ENCODE assay signal across 17 cellular contexts in genomic region chr5:143080407-143080806, GRCh38.
"Had no signal": no experiment of that assay in that cellular context is flagged by ENCODE, and none has a peak within 500 bp of the region (broad histone marks: within the 10 kb centered on the region; RNA-seq: fewer than 3 reads in every experiment).

No MANE protein-coding gene starts in this region.

- H3K9me3 Mint-ChIP-seq: dendritic cell treated with granulocyte-macrophage colony-stimulating factor and Interleukin-4, amounts not matched to agents 40 ng/mL and 50 ng/mL, for 4 days; effector memory CD8-positive, alpha-beta T cell; memory B cell; neural crest cell had no signal

- H3K9me3 ChIP-seq: esophagus muscularis mucosa, gastrocnemius medialis, heart right ventricle, left ventricle myocardium inferior, lower lobe of right lung, tibial artery had no signal

- H3K4me1 Mint-ChIP-seq: memory B cell, neural crest cell had no signal

- DNase-seq: effector memory CD8-positive, alpha-beta T cell; gastrocnemius medialis; heart right ventricle; hypothalamus; islet precursor cell; left ventricle myocardium inferior; lower lobe of right lung; naive thymus-derived CD4-positive, alpha-beta T cell; posterior cingulate gyrus; stimulated activated naive CD4-positive, alpha-beta T cell treated with Interleukin-2 at 50 U/mL for 16 hours; tibial artery had no signal

- H3K27ac Mint-ChIP-seq: dendritic cell treated with granulocyte-macrophage colony-stimulating factor and Interleukin-4, amounts not matched to agents 40 ng/mL and 50 ng/mL, for 4 days; memory B cell had no signal

- H3K27me3 Mint-ChIP-seq: dendritic cell treated with granulocyte-macrophage colony-stimulating factor and Interleukin-4, amounts not matched to agents 40 ng/mL and 50 ng/mL, for 4 days; effector memory CD8-positive, alpha-beta T cell; memory B cell; naive thymus-derived CD4-positive, alpha-beta T cell had no signal

- H3K36me3 ChIP-seq: gastrocnemius medialis, left ventricle myocardium inferior, lower lobe of right lung had no signal

- ATAC-seq: effector memory CD8-positive, alpha-beta T cell; gastrocnemius medialis; heart right ventricle; lower lobe of right lung; naive thymus-derived CD4-positive, alpha-beta T cell; sciatic nerve had no signal

- H3K4me3 ChIP-seq: esophagus muscularis mucosa, gastrocnemius medialis, heart right ventricle, left ventricle myocardium inferior, lower lobe of right lung, tibial artery had no signal

- H3K4me3 Mint-ChIP-seq: dendritic cell treated with granulocyte-macrophage colony-stimulating factor and Interleukin-4, amounts not matched to agents 40 ng/mL and 50 ng/mL, for 4 days; effector memory CD8-positive, alpha-beta T cell; memory B cell; naive thymus-derived CD4-positive, alpha-beta T cell; neural crest cell had no signal

- H3K4me1 ChIP-seq: lower lobe of right lung had no signal

- H3K27ac ChIP-seq: epithelial cell of prostate, esophagus muscularis mucosa, gastrocnemius medialis, heart right ventricle, left ventricle myocardium inferior, lower lobe of right lung, tibial artery had no signal

- H3K27me3 ChIP-seq: esophagus muscularis mucosa, gastrocnemius medialis, heart right ventricle, tibial artery had no signal
